In genomic region chr3:53880396-53881345, GRCh38 we compare ENCODE assay signal across 8 cellular contexts. TPM values are rescaled to one million over a fixed set of nuclear protein-coding genes. Genes with fewer than 3 reads are reported as not detected.
A peak's percentile ranks its signal among the peaks of the same experiment; 100 is the strongest.
DNase-seq lines count a peak whose midpoint lies in the region; ATAC-seq and TF ChIP-seq lines count a peak whose summit lies in the region.

No MANE protein-coding gene starts in this region.

- H3K27me3 ChIP-seq in esophagus squamous epithelium, result no peaks in the 10 kb centered on the region
- H3K27me3 ChIP-seq in trophoblast cell (ENCODE audit: insufficient read depth, low read length), result no peaks in the 10 kb centered on the region

- H3K4me1 ChIP-seq in esophagus squamous epithelium (peaks cover 9 to 24% (median 9%) of the 10 kb centered on the region in 3 donors), trophoblast cell (ENCODE audit: control insufficient read depth in 1 of 2, insufficient read depth in 2 of 2, low read length in 2 of 2) (peaks cover 5 to 9% of the 10 kb centered on the region in 2 experiments)

- H3K9me3 ChIP-seq in esophagus squamous epithelium (no peaks in the 10 kb centered on the region), trophoblast cell (ENCODE audit: insufficient read depth, low read depth, low read length) (no peaks in the 10 kb centered on the region)

- no peak overlapping the region for H2AFZ ChIP-seq in trophoblast cell (ENCODE audit: insufficient read depth, low read length, poor library complexity)

- H3K4me3 ChIP-seq in esophagus squamous epithelium (peak overlapping the region; percentile 58 to 94 (median 89)), trophoblast cell (ENCODE audit: low read depth, low read length) (no peak overlapping the region)

- H3K36me3 ChIP-seq in esophagus squamous epithelium (peaks cover 1 to 66% (median 11%) of the 10 kb centered on the region in 3 donors), trophoblast cell (ENCODE audit: control insufficient read depth in 1 of 2, insufficient read depth in 2 of 2, low read length in 2 of 2) (peaks cover 16 to 26% of the 10 kb centered on the region in 2 experiments)

- peak overlapping the region; percentile 86 for H3K4me2 ChIP-seq in trophoblast cell (ENCODE audit: low read length)

- H3K79me2 ChIP-seq in trophoblast cell (ENCODE audit: control insufficient read depth, insufficient read depth, low read length, poor library complexity), result peaks cover 5% of the 10 kb centered on the region

- no peak overlapping the region for H2BK12ac ChIP-seq in trophoblast cell (ENCODE audit: low read length)

- no peak overlapping the region for H2BK5ac ChIP-seq in trophoblast cell (ENCODE audit: low read depth, low read length, poor library complexity)

- H4K12ac ChIP-seq in trophoblast cell (ENCODE audit: low read depth, low read length), result no peak overlapping the region

- DNase-seq in ELR (ENCODE audit: low read depth) (peak; percentile 26), RPMI7951 (ENCODE audit: low read depth) (peak; percentile 8), esophagus squamous epithelium (lab: John Stamatoyannopoulos, UW) (no peak), trophoblast cell (no peak), amygdala (lab: John Stamatoyannopoulos, UW) (no peak), omental fat pad (ENCODE audit: low spot score) (no peak)

- intact Hi-C loops in esophagus squamous epithelium (cut with DNase I), result no loop called here

- TF ChIP-seq CTCF in esophagus squamous epithelium (IDR thresholded peaks at IDR 0.05) (no peak), omental fat pad (IDR thresholded peaks at IDR 0.05) (no peak)

- no peak overlapping the region for H3K9ac ChIP-seq in trophoblast cell (ENCODE audit: low read length)

- no peak overlapping the region for H3K18ac ChIP-seq in trophoblast cell (ENCODE audit: low read length)

- H3K4ac ChIP-seq in trophoblast cell (ENCODE audit: low read depth, low read length), result peak overlapping the region; percentile 5

- no peak overlapping the region for H3K23ac ChIP-seq in trophoblast cell (ENCODE audit: low read length)

- peak overlapping the region; percentile 12 for H2AK5ac ChIP-seq in trophoblast cell (ENCODE audit: low read length)

- peaks cover 6% of the 10 kb centered on the region for H3K79me1 ChIP-seq in trophoblast cell (ENCODE audit: low read length)

- H3K14ac ChIP-seq in trophoblast cell (ENCODE audit: low read length), result no peak overlapping the region

- H3K27ac ChIP-seq in esophagus squamous epithelium (peak overlapping the region in 2 of 4 donors; percentile 91 to 95), trophoblast cell (ENCODE audit: low read depth, low read length) (no peak overlapping the region)

- no peak overlapping the region for H2BK120ac ChIP-seq in trophoblast cell (ENCODE audit: insufficient read depth, low read length, poor library complexity)

- no peak for ATAC-seq in HG02970 (IDR thresholded peaks at IDR 0.05; ENCODE audit: low FRiP score, unreplicated experiment)
- ATAC-seq in GM21423 (IDR thresholded peaks at IDR 0.05; ENCODE audit: unreplicated experiment), result no peak
- ATAC-seq in omental fat pad (ENCODE audit: low FRiP score), result no peak

- no peak overlapping the region for H4K8ac ChIP-seq in trophoblast cell (ENCODE audit: low read depth, low read length)

- no peak for TF ChIP-seq POLR2A in esophagus squamous epithelium (IDR thresholded peaks at IDR 0.05)

- H4K91ac ChIP-seq in trophoblast cell (ENCODE audit: low read depth, low read length), result no peak overlapping the region

- WGBS in esophagus squamous epithelium, 2 donors, result 58 to 61% methylated on average over 10 of the region's 10 CpGs
- WGBS in trophoblast cell (ENCODE audit: extremely low coverage, insufficient coverage, insufficient read length), result no CpG with 5 or more reads among the region's 10 CpGs

RNA-seq across cellular contexts. Expression of gene ACTR8, which starts 1.3 kb away (rescaled TPM):
- total RNA-seq in RPMI7951 (2014; rRNA removed; shearing (Covaris generic)), result 22.5 and 23.8 TPM in 2 replicates
- total RNA-seq in esophagus squamous epithelium (10 to 100 TPM; 10.7 to 19.3 (median 15.8) TPM), omental fat pad (10 to 100 TPM; 16.7 to 22.1 (median 21.5) TPM)
- 13.0 and 15.2 TPM in 2 replicates for polyA plus RNA-seq in trophoblast cell (2013)

RNA-seq across cellular contexts. Expression of gene SELENOK, which starts 11.0 kb away (rescaled TPM):
- total RNA-seq in RPMI7951 (2014; rRNA removed; shearing (Covaris generic)), result 145 and 165 TPM in 2 replicates
- total RNA-seq in esophagus squamous epithelium (10 to 100 TPM; 16.4 to 36.2 (median 27.2) TPM), omental fat pad (10 to 100 TPM; 41.1 to 67.3 (median 46.7) TPM)
- 90.3 and 101 TPM in 2 replicates for polyA plus RNA-seq in trophoblast cell (2013)

RNA-seq across cellular contexts. Expression of gene IL17RB, which starts 34.3 kb away (rescaled TPM):
- not detected in 2 replicates for total RNA-seq in RPMI7951 (2014; rRNA removed; shearing (Covaris generic))
- total RNA-seq in esophagus squamous epithelium (under 1 TPM; 0.23 to 0.66 (median 0.52) TPM), omental fat pad (1 to 10 TPM in 2 of 4 donors, not detected in 2; 1.5 to 1.7 TPM)
- polyA plus RNA-seq in trophoblast cell (2013), result 1.2 and 1.3 TPM in 2 replicates

RNA-seq across cellular contexts. Expression of gene CHDH, which starts 34.5 kb away (rescaled TPM):
- not detected in 2 replicates for total RNA-seq in RPMI7951 (2014; rRNA removed; shearing (Covaris generic))
- total RNA-seq in esophagus squamous epithelium (1 to 10 TPM in 2 of 4 donors, under 1 TPM in 2; 0.92 to 2.1 (median 1.2) TPM), omental fat pad (1 to 10 TPM in 2 of 4 donors, under 1 TPM in 2; 0.16 to 2.6 (median 1.6) TPM)
- polyA plus RNA-seq in trophoblast cell (2013), result 0.40 and 0.55 TPM in 2 replicates

Comparison
In these comparisons a context has a peak if more than half of its experiments do, and no peak if none do; other contexts are left out.
1. DNase-seq: peak in ELR (single experiment) and RPMI7951 (single experiment); none in esophagus squamous epithelium (single experiment), trophoblast cell (0 of 2), amygdala (0 of 56) and omental fat pad (single experiment).